ENCODE assay signal across 8 cellular contexts in genomic region chr12:89708793-89709156, GRCh38. TPM values are rescaled to one million over a fixed set of nuclear protein-coding genes. Genes with fewer than 3 reads are reported as not detected.
DNase-seq lines count a peak whose midpoint lies in the region; ATAC-seq and TF ChIP-seq lines count a peak whose summit lies in the region.

Gene ATP2B1, minus strand, starts transcription at chr12:89708838. Its CDS starts 52,952 bp downstream, at chr12:89655886.

- H3K27me3 ChIP-seq in DOHH2 (ENCODE audit: control insufficient read depth, low read length) = no peaks in the 10 kb centered on the region
- H3K27me3 ChIP-seq in KMS-11 (ENCODE audit: insufficient read depth, low read depth) = no peaks in the 10 kb centered on the region
- no peaks in the 10 kb centered on the region for H3K27me3 ChIP-seq in neuron (ENCODE audit: insufficient read depth, low read length)

- H3K36me3 ChIP-seq in DOHH2 (ENCODE audit: control insufficient read depth, low read length) (peaks cover 28% of the 10 kb centered on the region), KMS-11 (ENCODE audit: insufficient read depth) (no peaks in the 10 kb centered on the region), neuron (ENCODE audit: insufficient read depth, low read length) (no peaks in the 10 kb centered on the region)

- no peaks in the 10 kb centered on the region for H3F3A ChIP-seq in DOHH2 (ENCODE audit: control insufficient read depth, insufficient read depth)

- peak within 1 kb of the TSS; percentile 86 for H3K9ac ChIP-seq in KMS-11

- H3K9me3 ChIP-seq in DOHH2 (ENCODE audit: control insufficient read depth, insufficient read depth, low read length) = no peaks in the 10 kb centered on the region
- H3K9me3 ChIP-seq in neuron (ENCODE audit: low read length) = no peaks in the 10 kb centered on the region

- peak within 1 kb of the TSS; percentile 97 for H3K4me3 ChIP-seq in DOHH2 (ENCODE audit: low read length)
- H3K4me3 ChIP-seq in KMS-11 (IDR thresholded peaks at IDR 0.05; ENCODE audit: insufficient read depth, low read depth, low read length) = no peak within 1 kb of the TSS
- H3K4me3 ChIP-seq in foreskin fibroblast (ENCODE audit: low read depth in 1 of 2, low read length in 2 of 2) = peak within 1 kb of the TSS; percentile 77 to 97
- H3K4me3 ChIP-seq in neuron (ENCODE audit: low read length) = peak within 1 kb of the TSS; percentile 73

- H3K27ac ChIP-seq in DOHH2 (ENCODE audit: low read depth, low read length) (peak within 1 kb of the TSS; percentile 84), KMS-11 (peak within 1 kb of the TSS; percentile 87)

- H3K4me1 ChIP-seq in DOHH2 (ENCODE audit: control insufficient read depth, low read length) (peaks cover 37% of the 10 kb centered on the region), KMS-11 (ENCODE audit: low read depth, poor library complexity, severe bottlenecking) (peaks cover 35% of the 10 kb centered on the region), neuron (ENCODE audit: insufficient read depth, low read length) (peaks cover 20% of the 10 kb centered on the region)

- DNase-seq in SHP77 (lab: John Stamatoyannopoulos, UW) (peak; percentile 68 to 80), activated gamma-delta T cell treated with Interleukin-2 at 50 U/mL for 16 hours (peak; percentile 81), foreskin fibroblast (peak; percentile 91 to 97)

- H4K20me1 ChIP-seq in DOHH2 (ENCODE audit: control insufficient read depth, insufficient read depth, low read depth, low read length) (peaks cover 28% of the 10 kb centered on the region), KMS-11 (ENCODE audit: insufficient read depth) (peaks cover 5% of the 10 kb centered on the region; the same call in 1 of the 2 replicates)

- H3K9me2 ChIP-seq in DOHH2 (replicated peaks; ENCODE audit: control insufficient read depth, low read length) = no peaks in the 10 kb centered on the region

- ATAC-seq in GM21723 (IDR thresholded peaks at IDR 0.05; ENCODE audit: unreplicated experiment) = peak; percentile 66

- H3K79me2 ChIP-seq in DOHH2 (ENCODE audit: control insufficient read depth, low read length) (peaks cover 59% of the 10 kb centered on the region), KMS-11 (ENCODE audit: insufficient read depth, low read depth) (peaks cover 42% of the 10 kb centered on the region)

- H3K4me2 ChIP-seq in DOHH2 (ENCODE audit: low read length) (peak within 1 kb of the TSS; percentile 96), KMS-11 (peak within 1 kb of the TSS; percentile 80)

- H2AFZ ChIP-seq in KMS-11 (ENCODE audit: low read depth) (peak within 1 kb of the TSS; percentile 72), neuron (ENCODE audit: low read depth, low read length) (peak within 1 kb of the TSS; percentile 97)

- TF ChIP-seq CTCF in DOHH2 (IDR thresholded peaks at IDR 0.05; ENCODE audit: low read depth, low read length, poor library complexity, severe bottlenecking) (no peak), KMS-11 (conservative IDR thresholded peaks at IDR 0.05; ENCODE audit: low read depth, low read length) (no peak), foreskin fibroblast (IDR thresholded peaks at IDR 0.05; ENCODE audit: low read depth, low read length) (no peak), subcutaneous adipose tissue (IDR thresholded peaks at IDR 0.05; ENCODE audit: low read depth) (no peak)

RNA-seq across cellular contexts. Expression of gene ATP2B1, which starts in this region (rescaled TPM):
- total RNA-seq in subcutaneous adipose tissue = 10 to 100 TPM; 38.6 to 96.4 (median 54.1) TPM
